1 cellular context compared by ENCODE assay signal in the genomic region with DNA sequence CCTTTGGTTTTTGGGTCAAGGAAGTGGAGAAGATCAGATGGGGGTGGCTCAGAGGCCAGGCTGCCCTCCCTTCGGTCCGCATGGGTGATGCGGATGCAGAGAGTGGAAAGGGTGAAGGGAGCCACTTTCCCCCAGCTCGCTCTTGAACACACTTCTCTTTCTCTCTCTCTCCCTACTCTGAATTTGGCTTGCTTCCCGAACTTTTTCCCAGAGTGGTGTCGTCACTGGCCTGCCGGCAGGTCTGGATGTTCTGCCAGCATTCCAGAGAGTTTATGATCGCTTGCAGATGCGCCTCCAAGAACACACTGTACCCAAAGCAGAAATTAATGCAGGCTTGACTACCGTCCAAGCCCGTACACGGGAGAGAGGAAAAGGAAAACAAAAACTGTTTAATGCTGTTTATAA.
TF ChIP-seq lines count a peak whose summit lies in the region.

No MANE protein-coding gene starts in this region.

TF ChIP-seq in HEK293, 187 proteins besides CTCF, POLR2A, EP300 and RAD21 (continued from another document):
- TF ChIP-seq ZBTB48 (tag by site-specific recombination; IDR thresholded peaks at IDR 0.05) (no peak), ZNF23 (tag by site-specific recombination; IDR thresholded peaks at IDR 0.05; ENCODE audit: borderline replicate concordance) (no peak)
- TF ChIP-seq, protein P1, sequence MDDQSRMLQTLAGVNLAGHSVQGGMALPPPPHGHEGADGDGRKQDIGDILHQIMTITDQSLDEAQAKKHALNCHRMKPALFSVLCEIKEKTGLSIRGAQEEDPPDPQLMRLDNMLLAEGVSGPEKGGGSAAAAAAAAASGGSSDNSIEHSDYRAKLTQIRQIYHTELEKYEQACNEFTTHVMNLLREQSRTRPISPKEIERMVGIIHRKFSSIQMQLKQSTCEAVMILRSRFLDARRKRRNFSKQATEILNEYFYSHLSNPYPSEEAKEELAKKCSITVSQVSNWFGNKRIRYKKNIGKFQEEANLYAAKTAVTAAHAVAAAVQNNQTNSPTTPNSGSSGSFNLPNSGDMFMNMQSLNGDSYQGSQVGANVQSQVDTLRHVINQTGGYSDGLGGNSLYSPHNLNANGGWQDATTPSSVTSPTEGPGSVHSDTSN (CRISPR knock-in tag; IDR thresholded peaks at IDR 0.05): no peak
